In the genomic region with DNA sequence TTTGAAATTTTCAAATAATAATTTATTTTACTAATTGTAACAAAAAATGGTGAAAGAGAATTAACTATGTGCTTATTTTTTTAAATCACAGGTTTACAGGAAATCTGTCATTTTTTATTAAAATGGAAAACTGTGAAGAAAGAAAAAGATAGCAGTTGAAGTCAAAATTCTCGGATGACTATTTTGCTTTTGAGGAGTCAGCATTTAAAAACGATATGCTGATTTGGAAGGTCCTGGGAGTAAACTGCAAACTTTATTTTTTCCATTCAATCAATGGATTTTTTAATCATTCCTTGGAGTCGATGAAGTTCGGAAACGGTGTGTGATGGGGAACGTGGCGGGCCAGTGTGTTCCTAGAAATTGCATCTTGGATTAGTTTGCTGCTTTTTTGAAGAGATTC, we compare ENCODE assay signal across 39 cellular contexts.
"Had no signal": no experiment of that assay in that cellular context is flagged by ENCODE, and none has a peak within 500 bp of the region (broad histone marks: within the 10 kb centered on the region; RNA-seq: fewer than 3 reads in every experiment).

No MANE protein-coding gene starts in this region.

- H3K27ac ChIP-seq: adrenal gland, ascending aorta, body of pancreas, brain microvascular endothelial cell, breast epithelium, cardiac muscle cell had no signal

- H3K27me3 Mint-ChIP-seq: activated naive CD4-positive, alpha-beta T cell treated with anti-CD3 and anti-CD28 coated beads, Interleukin-2, amount 10 ng/mL, durations not matched to agents 7 days and 5 days; activated naive CD4-positive, alpha-beta T cell treated with anti-CD3 and anti-CD28 coated beads, Interleukin-2, amount 50 U/mL, for 24 hours; activated naive CD8-positive, alpha-beta T cell; activated naive CD8-positive, alpha-beta T cell treated with anti-CD3 and anti-CD28 coated beads for 36 hours; activated naive CD8-positive, alpha-beta T cell treated with anti-CD3 and anti-CD28 coated beads, Interleukin-2, amount 10 ng/mL, durations not matched to agents 7 days and 5 days; activated naive CD8-positive, alpha-beta T cell treated with anti-CD3 and anti-CD28 coated beads, Interleukin-2, amount 50 U/mL, for 24 hours; activated T-cell treated with anti-CD3 and anti-CD28 coated beads, Interleukin-2, amount 50 U/mL, for 24 hours; activated T-helper 17 cell treated with anti-CD3 and anti-CD28 coated beads, Interleukin-2, amount 50 U/mL, for 72 hours; brain; central memory CD8-positive, alpha-beta T cell had no signal

- ATAC-seq: activated naive CD4-positive, alpha-beta T cell treated with anti-CD3 and anti-CD28 coated beads, Interleukin-2, amount 50 U/mL, for 72 hours; activated naive CD8-positive, alpha-beta T cell treated with anti-CD3 and anti-CD28 coated beads, Interleukin-2, amount 50 U/mL, for 24 hours; activated T-cell treated with anti-CD3 and anti-CD28 coated beads, Interleukin-2, amount 50 U/mL, for 4 hours; activated T-helper 17 cell treated with anti-CD3 and anti-CD28 coated beads, Interleukin-2, amount 50 U/mL, for 72 hours; body of pancreas had no signal

- H3K4me3 Mint-ChIP-seq: activated naive CD4-positive, alpha-beta T cell treated with anti-CD3 and anti-CD28 coated beads for 36 hours; activated naive CD4-positive, alpha-beta T cell treated with anti-CD3 and anti-CD28 coated beads, Interleukin-2, amount 10 ng/mL, durations not matched to agents 7 days and 5 days; activated naive CD4-positive, alpha-beta T cell treated with anti-CD3 and anti-CD28 coated beads, Interleukin-2, amount 50 U/mL, for 24 hours; activated naive CD8-positive, alpha-beta T cell; activated naive CD8-positive, alpha-beta T cell treated with anti-CD3 and anti-CD28 coated beads for 36 hours; activated naive CD8-positive, alpha-beta T cell treated with anti-CD3 and anti-CD28 coated beads, Interleukin-2, amount 10 ng/mL, durations not matched to agents 7 days and 5 days; activated naive CD8-positive, alpha-beta T cell treated with anti-CD3 and anti-CD28 coated beads, Interleukin-2, amount 50 U/mL, for 24 hours; activated T-cell treated with anti-CD3 and anti-CD28 coated beads, Interleukin-2, amount 50 U/mL, for 24 hours; activated T-cell treated with anti-CD3 and anti-CD28 coated beads, Interleukin-2, amount 50 U/mL, for 4 hours; activated T-helper 1 cell treated with anti-CD3 and anti-CD28 coated beads, Interleukin-12 subunit alpha, Interleukin-12 subunit beta, Interleukin-2, Interleukin-4 antibody, amounts not matched to agents 30 ng/mL and 10 ng/mL and 1 ng/mL, durations not matched to agents 14 hours and 24 hours and 36 hours; activated T-helper 17 cell treated with anti-CD3 and anti-CD28 coated beads, Interleukin-2, amount 50 U/mL, for 72 hours; brain; central memory CD8-positive, alpha-beta T cell had no signal

- H3K36me3 ChIP-seq: adrenal gland, ascending aorta, brain microvascular endothelial cell, breast epithelium, cardiac muscle cell had no signal

- H3K27ac Mint-ChIP-seq: activated naive CD4-positive, alpha-beta T cell treated with anti-CD3 and anti-CD28 coated beads for 36 hours; activated naive CD4-positive, alpha-beta T cell treated with anti-CD3 and anti-CD28 coated beads, Interleukin-2, amount 10 ng/mL, durations not matched to agents 7 days and 5 days; activated naive CD4-positive, alpha-beta T cell treated with anti-CD3 and anti-CD28 coated beads, Interleukin-2, amount 50 U/mL, for 24 hours; activated naive CD4-positive, alpha-beta T cell treated with anti-CD3 and anti-CD28 coated beads, Interleukin-2, amount 50 U/mL, for 72 hours; activated naive CD8-positive, alpha-beta T cell; activated naive CD8-positive, alpha-beta T cell treated with anti-CD3 and anti-CD28 coated beads for 36 hours; activated naive CD8-positive, alpha-beta T cell treated with anti-CD3 and anti-CD28 coated beads, Interleukin-2, amount 10 ng/mL, durations not matched to agents 7 days and 5 days; activated naive CD8-positive, alpha-beta T cell treated with anti-CD3 and anti-CD28 coated beads, Interleukin-2, amount 50 U/mL, for 24 hours; activated T-cell treated with anti-CD3 and anti-CD28 coated beads, Interleukin-2, amount 50 U/mL, for 24 hours; activated T-helper 1 cell treated with anti-CD3 and anti-CD28 coated beads, Interleukin-12 subunit alpha, Interleukin-12 subunit beta, Interleukin-2, Interleukin-4 antibody, amounts not matched to agents 30 ng/mL and 10 ng/mL and 1 ng/mL, durations not matched to agents 14 hours and 24 hours and 36 hours; activated T-helper 17 cell treated with anti-CD3 and anti-CD28 coated beads, Interleukin-2, amount 50 U/mL, for 72 hours; activated T-helper 2 cell treated with anti-CD3 and anti-CD28 coated beads, Interferon-gamma antibody, Interleukin-2, Interleukin-4, amounts not matched to agents 10 μg/mL and 5 μg/mL and 100 μg/mL, durations not matched to agents 14 hours and 24 hours and 36 hours; brain had no signal

- H3K9me3 Mint-ChIP-seq: activated naive CD4-positive, alpha-beta T cell treated with anti-CD3 and anti-CD28 coated beads, Interleukin-2, amount 50 U/mL, for 24 hours; activated naive CD8-positive, alpha-beta T cell treated with anti-CD3 and anti-CD28 coated beads for 36 hours; activated naive CD8-positive, alpha-beta T cell treated with anti-CD3 and anti-CD28 coated beads, Interleukin-2, amount 10 ng/mL, durations not matched to agents 7 days and 5 days; activated T-helper 1 cell treated with anti-CD3 and anti-CD28 coated beads, Interleukin-12 subunit alpha, Interleukin-12 subunit beta, Interleukin-2, Interleukin-4 antibody, amounts not matched to agents 30 ng/mL and 10 ng/mL and 1 ng/mL, durations not matched to agents 14 hours and 24 hours and 36 hours; activated T-helper 2 cell treated with anti-CD3 and anti-CD28 coated beads, Interferon-gamma antibody, Interleukin-2, Interleukin-4, amounts not matched to agents 10 μg/mL and 5 μg/mL and 100 μg/mL, durations not matched to agents 14 hours and 24 hours and 36 hours; brain had no signal

- H3K4me3 ChIP-seq: adrenal gland, ascending aorta, body of pancreas, breast epithelium, cardiac muscle cell had no signal

- H3K27me3 ChIP-seq: adrenal gland, ascending aorta, body of pancreas, brain microvascular endothelial cell, breast epithelium, cardiac muscle cell had no signal

- DNase-seq: activated effector memory CD4-positive, alpha-beta T cell treated with anti-CD3 and anti-CD28 coated beads, Interleukin-2, amount 50 U/mL, for 16 hours; activated effector memory CD4-positive, alpha-beta T cell treated with Interleukin-2 at 50 U/mL for 16 hours; activated gamma-delta T cell; activated gamma-delta T cell treated with Interleukin-2 at 50 U/mL for 16 hours; activated naive CD4-positive, alpha-beta T cell; activated naive CD4-positive, alpha-beta T cell treated with anti-CD3 and anti-CD28 coated beads for 36 hours; activated naive CD4-positive, alpha-beta T cell treated with anti-CD3 and anti-CD28 coated beads, Interleukin-2, amount 10 ng/mL, durations not matched to agents 7 days and 5 days; activated naive CD4-positive, alpha-beta T cell treated with anti-CD3 and anti-CD28 coated beads, Interleukin-2, amount 50 U/mL, for 16 hours; activated naive CD4-positive, alpha-beta T cell treated with Interleukin-2 at 50 U/mL for 16 hours; activated naive CD8-positive, alpha-beta T cell treated with anti-CD3 and anti-CD28 coated beads for 36 hours; activated naive CD8-positive, alpha-beta T cell treated with anti-CD3 and anti-CD28 coated beads, Interleukin-2, amount 10 ng/mL, durations not matched to agents 7 days and 5 days; activated naive CD8-positive, alpha-beta T cell treated with anti-CD3 and anti-CD28 coated beads, Interleukin-2, amount 50 U/mL, for 24 hours; activated T-cell treated with anti-CD3 and anti-CD28 coated beads, Interleukin-2, amount 50 U/mL, for 1 hour; activated T-cell treated with anti-CD3 and anti-CD28 coated beads, Interleukin-2, amount 50 U/mL, for 24 hours; activated T-cell treated with anti-CD3 and anti-CD28 coated beads, Interleukin-2, amount 50 U/mL, for 4 hours; activated T-cell treated with anti-CD3 and anti-CD28 coated beads, Interleukin-2, amount 50 U/mL, for 48 hours; adrenal gland; amniotic stem cell; amygdala; anterior cingulate cortex; aorta; body of pancreas; brain microvascular endothelial cell; caudate nucleus; central memory CD4-positive, alpha-beta T cell; cerebellar nuclear complex had no signal

- FAIRE-seq: astrocyte, bronchial epithelial cell had no signal

- H3K4me1 Mint-ChIP-seq: activated naive CD4-positive, alpha-beta T cell treated with anti-CD3 and anti-CD28 coated beads, Interleukin-2, amount 10 ng/mL, durations not matched to agents 7 days and 5 days; activated naive CD4-positive, alpha-beta T cell treated with anti-CD3 and anti-CD28 coated beads, Interleukin-2, amount 50 U/mL, for 24 hours; activated naive CD8-positive, alpha-beta T cell treated with anti-CD3 and anti-CD28 coated beads for 36 hours; activated naive CD8-positive, alpha-beta T cell treated with anti-CD3 and anti-CD28 coated beads, Interleukin-2, amount 10 ng/mL, durations not matched to agents 7 days and 5 days; activated naive CD8-positive, alpha-beta T cell treated with anti-CD3 and anti-CD28 coated beads, Interleukin-2, amount 50 U/mL, for 24 hours; activated T-helper 17 cell treated with anti-CD3 and anti-CD28 coated beads, Interleukin-2, amount 50 U/mL, for 72 hours; central memory CD8-positive, alpha-beta T cell had no signal

- H3K4me1 ChIP-seq: adrenal gland, ascending aorta, body of pancreas, breast epithelium had no signal

- H3K36me3 Mint-ChIP-seq: activated naive CD4-positive, alpha-beta T cell treated with anti-CD3 and anti-CD28 coated beads, Interleukin-2, amount 10 ng/mL, durations not matched to agents 7 days and 5 days; activated naive CD4-positive, alpha-beta T cell treated with anti-CD3 and anti-CD28 coated beads, Interleukin-2, amount 50 U/mL, for 24 hours; activated naive CD4-positive, alpha-beta T cell treated with anti-CD3 and anti-CD28 coated beads, Interleukin-2, amount 50 U/mL, for 72 hours; activated naive CD8-positive, alpha-beta T cell; activated naive CD8-positive, alpha-beta T cell treated with anti-CD3 and anti-CD28 coated beads for 36 hours; activated naive CD8-positive, alpha-beta T cell treated with anti-CD3 and anti-CD28 coated beads, Interleukin-2, amount 10 ng/mL, durations not matched to agents 7 days and 5 days had no signal

- H3K9me3 ChIP-seq: adrenal gland, ascending aorta, body of pancreas, breast epithelium had no signal
